ENCODE assay signal across 2 cellular contexts in the genomic region with DNA sequence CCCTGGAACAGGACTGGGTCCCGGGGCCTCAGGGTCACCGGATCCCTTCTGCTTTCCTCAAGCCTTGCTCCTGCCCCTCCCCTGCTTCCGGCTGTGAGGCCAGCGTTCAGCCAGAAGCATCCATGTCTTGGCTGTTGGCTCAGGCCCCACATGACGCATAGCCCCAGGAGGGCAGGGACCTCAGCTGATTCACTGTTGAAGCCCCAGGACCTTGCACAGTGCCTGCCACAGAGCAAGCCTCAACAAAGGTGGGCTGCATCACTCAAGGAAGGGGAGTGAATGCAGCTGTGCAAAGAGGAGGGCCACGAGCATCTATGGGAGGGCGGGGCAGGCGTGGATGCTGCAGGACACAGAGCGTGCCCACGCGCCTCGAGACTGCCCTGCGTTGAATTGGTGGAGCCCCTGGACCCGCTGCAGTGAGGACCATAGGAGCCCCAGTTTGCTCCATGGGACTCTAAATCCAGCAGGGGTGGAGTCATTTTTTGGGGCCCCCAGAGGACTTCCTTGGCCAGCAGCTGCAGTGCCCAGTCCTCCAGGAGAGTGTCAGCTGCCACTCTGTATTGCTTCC.
TF ChIP-seq lines count a peak whose summit lies in the region.

No MANE protein-coding gene starts in this region.

TF ChIP-seq in A549, 52 proteins besides CTCF, POLR2A, EP300 and RAD21:
- peak; percentile 92 for TF ChIP-seq PBX3 (IDR thresholded peaks at IDR 0.05)
- no peak for TF ChIP-seq ZC3H11A (IDR thresholded peaks at IDR 0.05)
- no peak for TF ChIP-seq CHD2 (IDR thresholded peaks at IDR 0.05; ENCODE audit: low read length, partially characterized antibody)
- peak; percentile 64 for TF ChIP-seq FOSL2 (IDR thresholded peaks at IDR 0.05)
- peak; percentile 95 for TF ChIP-seq FOSL2 (CRISPR knock-in tag; IDR thresholded peaks at IDR 0.05)
- TF ChIP-seq GATA3 (IDR thresholded peaks at IDR 0.05; ENCODE audit: borderline replicate concordance), result peak; percentile 73; the same call in 1 of the 2 replicates
- TF ChIP-seq, protein P1, sequence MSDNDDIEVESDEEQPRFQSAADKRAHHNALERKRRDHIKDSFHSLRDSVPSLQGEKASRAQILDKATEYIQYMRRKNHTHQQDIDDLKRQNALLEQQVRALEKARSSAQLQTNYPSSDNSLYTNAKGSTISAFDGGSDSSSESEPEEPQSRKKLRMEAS (IDR thresholded peaks at IDR 0.05), result peak; percentile 86
- TF ChIP-seq, protein P2, sequence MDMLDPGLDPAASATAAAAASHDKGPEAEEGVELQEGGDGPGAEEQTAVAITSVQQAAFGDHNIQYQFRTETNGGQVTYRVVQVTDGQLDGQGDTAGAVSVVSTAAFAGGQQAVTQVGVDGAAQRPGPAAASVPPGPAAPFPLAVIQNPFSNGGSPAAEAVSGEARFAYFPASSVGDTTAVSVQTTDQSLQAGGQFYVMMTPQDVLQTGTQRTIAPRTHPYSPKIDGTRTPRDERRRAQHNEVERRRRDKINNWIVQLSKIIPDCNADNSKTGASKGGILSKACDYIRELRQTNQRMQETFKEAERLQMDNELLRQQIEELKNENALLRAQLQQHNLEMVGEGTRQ (IDR thresholded peaks at IDR 0.05), result peak; percentile 68
- TF ChIP-seq EHF (CRISPR knock-in tag; IDR thresholded peaks at IDR 0.05), result no peak
- 0 out of 2 replicates have a peak, but pooled peaks have one; percentile 77 for TF ChIP-seq TFCP2L1 (CRISPR knock-in tag; IDR thresholded peaks at IDR 0.05)
- TF ChIP-seq EHMT2 (IDR thresholded peaks at IDR 0.05; ENCODE audit: low read depth), result no peak
- no peak for TF ChIP-seq FOSB (CRISPR knock-in tag; IDR thresholded peaks at IDR 0.05)
- no peak for TF ChIP-seq POLR2AphosphoS2 (conservative IDR thresholded peaks at IDR 0.05; ENCODE audit: low read length)
- no peak for TF ChIP-seq ZSCAN20 (CRISPR knock-in tag; IDR thresholded peaks at IDR 0.05)
- TF ChIP-seq, protein P3, sequence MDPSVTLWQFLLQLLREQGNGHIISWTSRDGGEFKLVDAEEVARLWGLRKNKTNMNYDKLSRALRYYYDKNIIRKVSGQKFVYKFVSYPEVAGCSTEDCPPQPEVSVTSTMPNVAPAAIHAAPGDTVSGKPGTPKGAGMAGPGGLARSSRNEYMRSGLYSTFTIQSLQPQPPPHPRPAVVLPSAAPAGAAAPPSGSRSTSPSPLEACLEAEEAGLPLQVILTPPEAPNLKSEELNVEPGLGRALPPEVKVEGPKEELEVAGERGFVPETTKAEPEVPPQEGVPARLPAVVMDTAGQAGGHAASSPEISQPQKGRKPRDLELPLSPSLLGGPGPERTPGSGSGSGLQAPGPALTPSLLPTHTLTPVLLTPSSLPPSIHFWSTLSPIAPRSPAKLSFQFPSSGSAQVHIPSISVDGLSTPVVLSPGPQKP (IDR thresholded peaks at IDR 0.05; ENCODE audit: low read depth, low read length), result no peak
- TF ChIP-seq HEYL (CRISPR knock-in tag; IDR thresholded peaks at IDR 0.05), result no peak
- TF ChIP-seq ESRRA (IDR thresholded peaks at IDR 0.05; ENCODE audit: borderline replicate concordance, low read length), result no peak
- no peak; a peak in 1 of 5 replicates for TF ChIP-seq JUN (IDR thresholded peaks at IDR 0.05)
- TF ChIP-seq MYC (IDR thresholded peaks at IDR 0.05; ENCODE audit: borderline replicate concordance, low read length), result no peak
- no peak for TF ChIP-seq BCL3 (IDR thresholded peaks at IDR 0.05)
- TF ChIP-seq, protein P4, sequence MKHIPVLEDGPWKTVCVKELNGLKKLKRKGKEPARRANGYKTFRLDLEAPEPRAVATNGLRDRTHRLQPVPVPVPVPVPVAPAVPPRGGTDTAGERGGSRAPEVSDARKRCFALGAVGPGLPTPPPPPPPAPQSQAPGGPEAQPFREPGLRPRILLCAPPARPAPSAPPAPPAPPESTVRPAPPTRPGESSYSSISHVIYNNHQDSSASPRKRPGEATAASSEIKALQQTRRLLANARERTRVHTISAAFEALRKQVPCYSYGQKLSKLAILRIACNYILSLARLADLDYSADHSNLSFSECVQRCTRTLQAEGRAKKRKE (CRISPR knock-in tag; IDR thresholded peaks at IDR 0.05; ENCODE audit: low read depth), result peak; percentile 14; the same call in 1 of the 2 replicates
- no peak for TF ChIP-seq TP53 (CRISPR knock-in tag; IDR thresholded peaks at IDR 0.05)

TF ChIP-seq in HCT116, 20 proteins besides CTCF, POLR2A, EP300 and RAD21:
- TF ChIP-seq, protein P1 (IDR thresholded peaks at IDR 0.05), result peak; percentile 79
- TF ChIP-seq EZH2phosphoT487 (IDR thresholded peaks at IDR 0.05; ENCODE audit: borderline replicate concordance) (no peak), ZNF274 (IDR thresholded peaks at IDR 0.05; ENCODE audit: low read depth, low read length) (no peak), SRF (IDR thresholded peaks at IDR 0.05; ENCODE audit: low read depth) (no peak), ELF1 (IDR thresholded peaks at IDR 0.05; ENCODE audit: borderline replicate concordance, low read depth) (no peak), SP1 (IDR thresholded peaks at IDR 0.05; ENCODE audit: low read depth) (peak; percentile 90), CEBPB (IDR thresholded peaks at IDR 0.05; ENCODE audit: low read depth) (no peak), ZFX (IDR thresholded peaks at IDR 0.05) (no peak), TCF7L2 (IDR thresholded peaks at IDR 0.05; ENCODE audit: borderline replicate concordance, extremely low read depth, insufficient read depth, insufficient read length) (no peak), POLR2AphosphoS5 (IDR thresholded peaks at IDR 0.05; ENCODE audit: low read depth, low read length) (peak; percentile 59), ZBTB33 (IDR thresholded peaks at IDR 0.05; ENCODE audit: extremely low read depth, insufficient replicate concordance, low read length) (peak; percentile 77), YY1 (IDR thresholded peaks at IDR 0.05; ENCODE audit: extremely low read depth, insufficient replicate concordance, low read depth, low read length) (peak; percentile 87), CBX3 (IDR thresholded peaks at IDR 0.05; ENCODE audit: low read depth) (peak; percentile 75; the same call in 1 of the 2 replicates), JUND (IDR thresholded peaks at IDR 0.05) (no peak; the same call in none of the 2 replicates), SIN3A (IDR thresholded peaks at IDR 0.05; ENCODE audit: low read depth) (no peak), EGR1 (IDR thresholded peaks at IDR 0.05; ENCODE audit: low read depth) (no peak), FOSL1 (IDR thresholded peaks at IDR 0.05; ENCODE audit: low read depth) (no peak; the same call in 1 of the 2 replicates), EZH2 (IDR thresholded peaks at IDR 0.05) (no peak)
- TF ChIP-seq, protein P5, sequence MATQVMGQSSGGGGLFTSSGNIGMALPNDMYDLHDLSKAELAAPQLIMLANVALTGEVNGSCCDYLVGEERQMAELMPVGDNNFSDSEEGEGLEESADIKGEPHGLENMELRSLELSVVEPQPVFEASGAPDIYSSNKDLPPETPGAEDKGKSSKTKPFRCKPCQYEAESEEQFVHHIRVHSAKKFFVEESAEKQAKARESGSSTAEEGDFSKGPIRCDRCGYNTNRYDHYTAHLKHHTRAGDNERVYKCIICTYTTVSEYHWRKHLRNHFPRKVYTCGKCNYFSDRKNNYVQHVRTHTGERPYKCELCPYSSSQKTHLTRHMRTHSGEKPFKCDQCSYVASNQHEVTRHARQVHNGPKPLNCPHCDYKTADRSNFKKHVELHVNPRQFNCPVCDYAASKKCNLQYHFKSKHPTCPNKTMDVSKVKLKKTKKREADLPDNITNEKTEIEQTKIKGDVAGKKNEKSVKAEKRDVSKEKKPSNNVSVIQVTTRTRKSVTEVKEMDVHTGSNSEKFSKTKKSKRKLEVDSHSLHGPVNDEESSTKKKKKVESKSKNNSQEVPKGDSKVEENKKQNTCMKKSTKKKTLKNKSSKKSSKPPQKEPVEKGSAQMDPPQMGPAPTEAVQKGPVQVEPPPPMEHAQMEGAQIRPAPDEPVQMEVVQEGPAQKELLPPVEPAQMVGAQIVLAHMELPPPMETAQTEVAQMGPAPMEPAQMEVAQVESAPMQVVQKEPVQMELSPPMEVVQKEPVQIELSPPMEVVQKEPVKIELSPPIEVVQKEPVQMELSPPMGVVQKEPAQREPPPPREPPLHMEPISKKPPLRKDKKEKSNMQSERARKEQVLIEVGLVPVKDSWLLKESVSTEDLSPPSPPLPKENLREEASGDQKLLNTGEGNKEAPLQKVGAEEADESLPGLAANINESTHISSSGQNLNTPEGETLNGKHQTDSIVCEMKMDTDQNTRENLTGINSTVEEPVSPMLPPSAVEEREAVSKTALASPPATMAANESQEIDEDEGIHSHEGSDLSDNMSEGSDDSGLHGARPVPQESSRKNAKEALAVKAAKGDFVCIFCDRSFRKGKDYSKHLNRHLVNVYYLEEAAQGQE (IDR thresholded peaks at IDR 0.05; ENCODE audit: low read depth), result no peak
- TF ChIP-seq, protein P6, sequence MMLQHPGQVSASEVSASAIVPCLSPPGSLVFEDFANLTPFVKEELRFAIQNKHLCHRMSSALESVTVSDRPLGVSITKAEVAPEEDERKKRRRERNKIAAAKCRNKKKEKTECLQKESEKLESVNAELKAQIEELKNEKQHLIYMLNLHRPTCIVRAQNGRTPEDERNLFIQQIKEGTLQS (IDR thresholded peaks at IDR 0.05), result no peak
